In the genomic region with DNA sequence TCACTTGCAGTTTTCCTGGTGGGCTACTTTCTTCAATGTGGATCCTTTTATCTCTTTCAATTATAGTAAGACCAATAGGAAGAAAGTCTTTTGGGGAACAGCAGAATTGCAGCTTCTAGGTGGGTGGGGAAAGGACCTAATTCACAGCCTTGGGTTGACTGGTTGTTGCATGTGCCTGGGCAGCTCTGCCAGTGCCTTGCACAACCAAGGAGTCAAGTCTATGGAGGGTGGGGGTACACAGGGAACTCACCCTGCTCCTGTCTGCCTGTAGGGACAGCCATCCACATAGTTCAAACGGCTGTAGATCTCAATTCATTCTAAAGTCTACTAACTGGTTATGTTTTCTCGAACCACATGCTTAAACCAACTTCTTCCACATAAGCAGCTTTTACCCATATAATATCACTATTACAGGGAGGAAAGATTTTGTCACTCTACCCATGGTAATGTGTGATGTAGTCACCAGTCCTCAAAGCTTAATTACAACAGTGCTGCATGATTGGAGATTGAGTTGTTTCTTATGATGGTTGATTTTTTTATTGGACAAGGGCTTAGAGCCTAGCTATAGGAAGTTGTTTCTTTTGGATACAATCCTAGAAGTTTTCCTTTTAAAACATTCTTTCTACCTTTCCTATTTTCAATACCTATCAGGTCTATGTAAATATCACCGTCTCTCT, we compare ENCODE assay signal across 18 cellular contexts.
DNase-seq lines count a peak whose midpoint lies in the region; ATAC-seq and TF ChIP-seq lines count a peak whose summit lies in the region.
"Had no signal": no experiment of that assay in that cellular context is flagged by ENCODE, and none has a peak within 500 bp of the region (broad histone marks: within the 10 kb centered on the region; RNA-seq: fewer than 3 reads in every experiment).

No MANE protein-coding gene starts in this region.

- CTCF ChIA-PET in activated naive CD4-positive, alpha-beta T cell treated with anti-CD3 and anti-CD28 coated beads, Interleukin-2, amount 10 ng/mL, durations not matched to agents 7 days and 5 days (lab: Charles Lee), result no interaction called here

- H3K4me3 ChIP-seq in skeletal muscle satellite cell (ENCODE audit: low read length), result no peak overlapping the region
- H3K4me3 ChIP-seq: coronary artery, GM23338, thyroid gland had no signal

- ATAC-seq in GM18870 (IDR thresholded peaks at IDR 0.05; ENCODE audit: unreplicated experiment), result no peak
- ATAC-seq: activated CD8-positive, alpha-beta T cell treated with anti-CD3 and anti-CD28 coated beads for 36 hours; GM23338; left colon; naive thymus-derived CD8-positive, alpha-beta T cell had no signal

- TF ChIP-seq CTCF in VCaP (conservative IDR thresholded peaks at IDR 0.05), result no peak

- DNase-seq in DMS79 treated with DMSO at 0.1 percent for 48 hours (lab: John Stamatoyannopoulos, UW) (peak; percentile 83), kidney tubule cell (ENCODE audit: low spot score) (peak; percentile 41), NCI-H187 (lab: John Stamatoyannopoulos, UW) (no peak), germinal center (ENCODE audit: low spot score) (no peak)
- DNase-seq in activated naive CD4-positive, alpha-beta T cell treated with anti-CD3 and anti-CD28 coated beads, Interleukin-2, amount 10 ng/mL, durations not matched to agents 7 days and 5 days, result no peak
- DNase-seq: activated CD8-positive, alpha-beta T cell treated with anti-CD3 and anti-CD28 coated beads for 36 hours; hypothalamus; left colon; naive thymus-derived CD8-positive, alpha-beta T cell; stimulated activated CD4-positive, alpha-beta T cell treated with anti-CD3 and anti-CD28 coated beads, Interleukin-4, amount 100 ng/mL, for 24 hours had no signal

- H3K27me3 ChIP-seq in skeletal muscle satellite cell (ENCODE audit: control insufficient read depth, insufficient read depth, low read length), result no peaks in the 10 kb centered on the region
- H3K27me3 ChIP-seq: BE2C, thyroid gland had no signal

- no peak overlapping the region for H3K4me2 ChIP-seq in skeletal muscle satellite cell (ENCODE audit: low read length)
- H3K4me2 ChIP-seq: GM23338 had no signal

- H3K27ac ChIP-seq in VCaP, result peak overlapping the region; percentile 85
- H3K27ac ChIP-seq: coronary artery had no signal

- no peaks in the 10 kb centered on the region for H3K9me3 Mint-ChIP-seq in activated naive CD4-positive, alpha-beta T cell treated with anti-CD3 and anti-CD28 coated beads, Interleukin-2, amount 10 ng/mL, durations not matched to agents 7 days and 5 days
- H3K9me3 Mint-ChIP-seq: activated CD8-positive, alpha-beta T cell treated with anti-CD3 and anti-CD28 coated beads for 36 hours; activated T-helper 2 cell treated with anti-CD3 and anti-CD28 coated beads, Interferon-gamma antibody, Interleukin-2, Interleukin-4, amounts not matched to agents 10 μg/mL and 5 μg/mL and 100 μg/mL, durations not matched to agents 14 hours and 24 hours and 36 hours had no signal

- no peaks in the 10 kb centered on the region for H3K9me3 ChIP-seq in skeletal muscle satellite cell (replicated peaks; ENCODE audit: low read length)
- H3K9me3 ChIP-seq: thyroid gland had no signal

- no peak overlapping the region for H3K27ac Mint-ChIP-seq in activated naive CD4-positive, alpha-beta T cell treated with anti-CD3 and anti-CD28 coated beads, Interleukin-2, amount 10 ng/mL, durations not matched to agents 7 days and 5 days
- H3K27ac Mint-ChIP-seq: activated CD8-positive, alpha-beta T cell treated with anti-CD3 and anti-CD28 coated beads for 36 hours; activated T-helper 2 cell treated with anti-CD3 and anti-CD28 coated beads, Interferon-gamma antibody, Interleukin-2, Interleukin-4, amounts not matched to agents 10 μg/mL and 5 μg/mL and 100 μg/mL, durations not matched to agents 14 hours and 24 hours and 36 hours; GM23338; naive thymus-derived CD8-positive, alpha-beta T cell had no signal

- H3K4me3 Mint-ChIP-seq in activated naive CD4-positive, alpha-beta T cell treated with anti-CD3 and anti-CD28 coated beads, Interleukin-2, amount 10 ng/mL, durations not matched to agents 7 days and 5 days, result no peak overlapping the region
- H3K4me3 Mint-ChIP-seq: activated CD8-positive, alpha-beta T cell treated with anti-CD3 and anti-CD28 coated beads for 36 hours; GM23338; naive thymus-derived CD8-positive, alpha-beta T cell had no signal

- no peaks in the 10 kb centered on the region for H3K4me1 Mint-ChIP-seq in activated naive CD4-positive, alpha-beta T cell treated with anti-CD3 and anti-CD28 coated beads, Interleukin-2, amount 10 ng/mL, durations not matched to agents 7 days and 5 days
- H3K4me1 Mint-ChIP-seq: GM23338 had no signal

- no peaks in the 10 kb centered on the region for H3K27me3 Mint-ChIP-seq in activated naive CD4-positive, alpha-beta T cell treated with anti-CD3 and anti-CD28 coated beads, Interleukin-2, amount 10 ng/mL, durations not matched to agents 7 days and 5 days

- peak overlapping the region; percentile 68 for H3K9ac ChIP-seq in skeletal muscle satellite cell (ENCODE audit: low read depth, low read length)

- no peaks in the 10 kb centered on the region for H3K36me3 ChIP-seq in skeletal muscle satellite cell (ENCODE audit: insufficient read depth, low read length)
- H3K36me3 ChIP-seq: BE2C, thyroid gland had no signal

- peaks cover 29% of the 10 kb centered on the region for H3K4me1 ChIP-seq in skeletal muscle satellite cell (ENCODE audit: control insufficient read depth, insufficient read depth, low read length)

- no peaks in the 10 kb centered on the region for H3K36me3 Mint-ChIP-seq in activated naive CD4-positive, alpha-beta T cell treated with anti-CD3 and anti-CD28 coated beads, Interleukin-2, amount 10 ng/mL, durations not matched to agents 7 days and 5 days
- H3K36me3 Mint-ChIP-seq: naive thymus-derived CD8-positive, alpha-beta T cell had no signal

Comparison
In these comparisons a context has a peak if more than half of its experiments do, and no peak if none do; other contexts are left out.
1. DNase-seq: peak in DMS79 treated with DMSO at 0.1 percent for 48 hours (single experiment) and kidney tubule cell (single experiment); none in NCI-H187 (0 of 2), activated naive CD4-positive, alpha-beta T cell treated with anti-CD3 and anti-CD28 coated beads, Interleukin-2, amount 10 ng/mL, durations not matched to agents 7 days and 5 days (single experiment) and germinal center (single experiment).